20 cellular contexts compared by ENCODE assay signal in genomic region chr17:65000798-65001197, GRCh38.
"Had no signal": no experiment of that assay in that cellular context is flagged by ENCODE, and none has a peak within 500 bp of the region (broad histone marks: within the 10 kb centered on the region; RNA-seq: fewer than 3 reads in every experiment).

No MANE protein-coding gene starts in this region.

- H3K36me3 ChIP-seq: gastrocnemius medialis, left lung, lower lobe of right lung, ovary, suprapubic skin, thyroid gland, upper lobe of left lung, uterus had no signal

- H3K4me1 ChIP-seq: left lung, lower lobe of right lung, suprapubic skin, thyroid gland, upper lobe of left lung, uterus had no signal

- H3K4me3 Mint-ChIP-seq: naive thymus-derived CD4-positive, alpha-beta T cell had no signal

- H3K27me3 ChIP-seq: gastrocnemius medialis, left lung, ovary, suprapubic skin, thyroid gland, upper lobe of left lung, uterus had no signal

- H3K9me3 ChIP-seq: gastrocnemius medialis, left lung, lower lobe of right lung, ovary, suprapubic skin, thyroid gland, upper lobe of left lung, uterus had no signal

- DNase-seq: effector memory CD4-positive, alpha-beta T cell; gastrocnemius medialis; glutamatergic neuron; islet precursor cell; left lung; lower lobe of right lung; mesenchymal stem cell; midbrain; naive thymus-derived CD4-positive, alpha-beta T cell; ovary; right cardiac atrium; small intestine; stimulated activated CD4-positive, alpha-beta T cell treated with anti-CD3 and anti-CD28 coated beads, Interleukin-12 subunit alpha, Interleukin-12 subunit beta, amount 100 ng/mL, for 4 hours; stimulated activated naive CD4-positive, alpha-beta T cell treated with Interleukin-2 at 50 U/mL for 16 hours; thyroid gland; upper lobe of left lung; uterus had no signal

- H3K9me3 Mint-ChIP-seq: naive thymus-derived CD4-positive, alpha-beta T cell had no signal

- FAIRE-seq: endometrium, small intestine had no signal

- H3K4me3 ChIP-seq: gastrocnemius medialis, left lung, lower lobe of right lung, ovary, suprapubic skin, thyroid gland, upper lobe of left lung, uterus had no signal

- H3K27ac ChIP-seq: left lung, lower lobe of right lung, ovary, suprapubic skin, thyroid gland, upper lobe of left lung, uterus had no signal

- ATAC-seq: esophagus mucosa; gastrocnemius medialis; left lung; lower lobe of right lung; naive thymus-derived CD4-positive, alpha-beta T cell; right cardiac atrium had no signal
